ENCODE assay signal across 8 cellular contexts in genomic region chr12:14394317-14395058, GRCh38. TPM values are rescaled to one million over a fixed set of nuclear protein-coding genes. Genes with fewer than 3 reads are reported as not detected.
A peak's percentile ranks its signal among the peaks of the same experiment; 100 is the strongest.
DNase-seq lines count a peak whose midpoint lies in the region; ATAC-seq and TF ChIP-seq lines count a peak whose summit lies in the region.

No MANE protein-coding gene starts in this region.

- H3K36me3 ChIP-seq in DOHH2 (ENCODE audit: control insufficient read depth, low read length): peaks cover 72% of the 10 kb centered on the region

- peak; percentile 82 for DNase-seq in NCI-H774 (lab: John Stamatoyannopoulos, UW)
- DNase-seq in hepatic stellate cell (ENCODE audit: low spot score): peak; percentile 53
- DNase-seq in sciatic nerve (ENCODE audit: low spot score): no peak
- DNase-seq in NCI-H2107 treated with DMSO at 0.1 percent for 48 hours (lab: John Stamatoyannopoulos, UW; ENCODE audit: unreplicated experiment): no peak

- ATAC-seq in GM19438 (IDR thresholded peaks at IDR 0.05; ENCODE audit: low read depth, unreplicated experiment) (peak; percentile 65), HG03442 (IDR thresholded peaks at IDR 0.05; ENCODE audit: unreplicated experiment) (peak; percentile 60), sciatic nerve (peak; percentile 91)

- H4K20me1 ChIP-seq in DOHH2 (ENCODE audit: control insufficient read depth, insufficient read depth, low read depth, low read length): no peaks in the 10 kb centered on the region

- peak overlapping the region; percentile 76 for H3K27ac ChIP-seq in DOHH2 (ENCODE audit: low read depth, low read length)
- H3K27ac ChIP-seq in angular gyrus (ENCODE audit: low read depth, low read length): peak overlapping the region; percentile 58

- H3K9me2 ChIP-seq in DOHH2 (replicated peaks; ENCODE audit: control insufficient read depth, low read length): no peaks in the 10 kb centered on the region

- peaks cover 32% of the 10 kb centered on the region for H3F3A ChIP-seq in DOHH2 (ENCODE audit: control insufficient read depth, insufficient read depth)

- peaks cover 95% of the 10 kb centered on the region for H3K79me2 ChIP-seq in DOHH2 (ENCODE audit: control insufficient read depth, low read length)

- H3K9me3 ChIP-seq in DOHH2 (ENCODE audit: control insufficient read depth, insufficient read depth, low read length): peaks cover 32% of the 10 kb centered on the region; the same call in 1 of the 2 replicates

- peaks cover 59% of the 10 kb centered on the region for H3K4me1 ChIP-seq in DOHH2 (ENCODE audit: control insufficient read depth, low read length)

- peak overlapping the region; percentile 66 for H3K4me3 ChIP-seq in DOHH2 (ENCODE audit: low read length)

- H3K4me2 ChIP-seq in DOHH2 (ENCODE audit: low read length): peak overlapping the region; percentile 69

- no peak for TF ChIP-seq CTCF in DOHH2 (IDR thresholded peaks at IDR 0.05; ENCODE audit: low read depth, low read length, poor library complexity, severe bottlenecking)

- intact Hi-C loops in sciatic nerve (cut with DNase I): no loop called here

- H3K27me3 ChIP-seq in DOHH2 (ENCODE audit: control insufficient read depth, low read length): no peaks in the 10 kb centered on the region

RNA-seq across cellular contexts. Expression of gene ATF7IP, which starts 29.0 kb away (rescaled TPM):
- total RNA-seq in sciatic nerve: 91.8 TPM

Comparison
In these comparisons a context has a peak if more than half of its experiments do, and no peak if none do; other contexts are left out.
1. DNase-seq: peak in NCI-H774 (single experiment) and hepatic stellate cell (single experiment); none in sciatic nerve (single experiment) and NCI-H2107 treated with DMSO at 0.1 percent for 48 hours (single experiment).
2. Peak in every context shown above with its lines, with median percentiles within 50 percentile points of each other: ATAC-seq.